Comparison of ENCODE assay signal across 26 cellular contexts in genomic region chr3:44576661-44577060, GRCh38.
"Had no signal": no experiment of that assay in that cellular context is flagged by ENCODE, and none has a peak within 500 bp of the region (broad histone marks: within the 10 kb centered on the region; RNA-seq: fewer than 3 reads in every experiment).

No MANE protein-coding gene starts in this region.

- H3K27me3 ChIP-seq: pancreas, right lobe of liver, testis, thyroid gland, transverse colon, upper lobe of left lung, vagina had no signal

- DNase-seq: hippocampal formation; immature natural killer cell; kidney; left colon; lower lobe of right lung; mammary epithelial cell; mesenchymal stem cell; naive thymus-derived CD8-positive, alpha-beta T cell; nucleus accumbens; pancreas; retina; right lobe of liver; stimulated activated CD4-positive, alpha-beta T cell treated with anti-CD3 and anti-CD28 coated beads, Interleukin-12 subunit alpha, Interleukin-12 subunit beta, amount 100 ng/mL, for 4 hours; stimulated activated CD4-positive, alpha-beta T cell treated with anti-CD3 and anti-CD28 coated beads, Interleukin-15, amount 100 ng/mL, for 24 hours; stimulated activated CD4-positive, alpha-beta T cell treated with anti-CD3 and anti-CD28 coated beads, Interleukin-2, amount 100 ng/mL, for 24 hours; stimulated activated CD4-positive, alpha-beta T cell treated with anti-CD3 and anti-CD28 coated beads, Interleukin-4, amount 100 ng/mL, for 1 hour; stimulated activated naive B cell treated with anti-CD40 and anti-IgM and Interleukin-4, amounts not matched to agents 10 μg/mL and 1 μg/mL and 100 μg/mL, for 72 hours; stimulated activated naive CD8-positive, alpha-beta T cell treated with anti-CD3 and anti-CD28 coated beads, Interleukin-15, Interleukin-2, amounts not matched to agents 100 U/mL and 50 U/mL, for 24 hours; stomach; testis; thyroid gland; transverse colon; upper lobe of left lung had no signal

- H3K9me3 ChIP-seq: pancreas, prostate gland, testis, thyroid gland, transverse colon, vagina had no signal

- H3K4me1 ChIP-seq: lower lobe of right lung, pancreas, prostate gland, right lobe of liver, stomach, testis, thyroid gland, transverse colon, upper lobe of left lung, vagina had no signal

- H3K27ac ChIP-seq: lower lobe of right lung, pancreas, prostate gland, right lobe of liver, skin epidermis, stomach, testis, thyroid gland, transverse colon, upper lobe of left lung, vagina had no signal

- H3K4me3 ChIP-seq: lower lobe of right lung, pancreas, prostate gland, right lobe of liver, skin epidermis, stomach, testis, thyroid gland, transverse colon, upper lobe of left lung, vagina had no signal

- ATAC-seq: left colon; lower lobe of right lung; naive thymus-derived CD8-positive, alpha-beta T cell; pancreas; right lobe of liver; stimulated activated naive B cell treated with anti-CD40 and anti-IgM and Interleukin-4, amounts not matched to agents 10 μg/mL and 1 μg/mL and 100 μg/mL, for 72 hours; stimulated activated naive CD8-positive, alpha-beta T cell treated with anti-CD3 and anti-CD28 coated beads, Interleukin-15, Interleukin-2, amounts not matched to agents 100 U/mL and 50 U/mL, for 24 hours had no signal
